14 cellular contexts compared by ENCODE assay signal in the genomic region with DNA sequence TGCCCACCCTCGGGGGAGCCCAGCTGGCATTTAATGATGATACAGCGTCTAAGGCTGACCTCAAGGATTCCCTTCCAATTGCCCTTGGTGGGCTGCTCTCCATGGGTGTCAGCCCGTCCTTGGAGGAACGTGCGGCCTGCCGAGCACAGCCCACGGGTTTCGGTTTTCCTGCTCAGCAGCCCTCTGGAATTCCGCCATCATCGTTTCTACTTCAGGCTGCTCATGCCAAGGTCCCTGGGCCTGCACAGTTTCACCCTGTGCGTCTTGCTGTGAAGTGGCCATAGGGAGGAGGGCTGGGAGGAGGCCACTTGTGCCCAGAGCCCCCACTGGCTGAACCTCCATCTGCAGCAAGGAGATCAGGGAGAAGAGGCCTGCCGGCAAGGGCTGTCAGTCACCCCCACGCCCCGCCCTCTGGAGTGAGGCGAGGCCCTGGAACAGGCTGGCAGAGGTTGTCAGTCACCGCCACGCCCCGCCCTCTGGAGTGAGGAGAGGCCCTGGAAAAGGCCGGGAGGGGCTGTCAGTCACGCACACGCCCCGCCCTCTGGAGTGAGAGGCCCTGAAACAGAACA.
DNase-seq lines count a peak whose midpoint lies in the region; ATAC-seq, FAIRE-seq and TF ChIP-seq lines count a peak whose summit lies in the region.
"Had no signal": no experiment of that assay in that cellular context is flagged by ENCODE, and none has a peak within 500 bp of the region (broad histone marks: within the 10 kb centered on the region; RNA-seq: fewer than 3 reads in every experiment).

No MANE protein-coding gene starts in this region.

- no peak overlapping the region for H3K14ac ChIP-seq in trophoblast cell (ENCODE audit: low read length)

- no peak overlapping the region for H3K4ac ChIP-seq in trophoblast cell (ENCODE audit: low read depth, low read length)

- no peak for FAIRE-seq in RCC 7860 (lab: Jason Lieb, UNC)

- ATAC-seq in GM23338: peak; percentile 97
- peak; percentile 100 for ATAC-seq in WTC11
- ATAC-seq in HG02938 (IDR thresholded peaks at IDR 0.05; ENCODE audit: unreplicated experiment): no peak

- H2BK12ac ChIP-seq in trophoblast cell (ENCODE audit: low read length): no peak overlapping the region

- H4K12ac ChIP-seq in trophoblast cell (ENCODE audit: low read depth, low read length): no peak overlapping the region

- H3K27ac Mint-ChIP-seq in GM23338: no peak overlapping the region
- H3K27ac Mint-ChIP-seq in WTC11: no peak overlapping the region
- H3K27ac Mint-ChIP-seq: activated naive CD8-positive, alpha-beta T cell treated with anti-CD3 and anti-CD28 coated beads for 36 hours; memory B cell had no signal

- no peaks in the 10 kb centered on the region for H4K20me1 ChIP-seq in GM23338 (replicated peaks; ENCODE audit: insufficient read depth)

- H4K91ac ChIP-seq in trophoblast cell (ENCODE audit: low read depth, low read length): no peak overlapping the region

- H3K4me1 ChIP-seq in GM23338 (ENCODE audit: insufficient read depth) (peaks cover 8% of the 10 kb centered on the region; the same call in 1 of the 2 replicates), iPS DF 6.9 (ENCODE audit: control insufficient read depth, insufficient read depth, low read length) (peaks cover 6% of the 10 kb centered on the region), trophoblast cell (ENCODE audit: control insufficient read depth in 1 of 2, insufficient read depth in 2 of 2, low read length in 2 of 2) (peaks cover 2% of the 10 kb centered on the region in 2 experiments)

- peak; percentile 99 for DNase-seq in GM23338 (ENCODE audit: low spot score)
- peak; percentile 99 for DNase-seq in WTC11 (ENCODE audit: low spot score)
- peak; percentile 68 for DNase-seq in iPS DF 6.9 (ENCODE audit: low read depth, low spot score)
- DNase-seq in trophoblast cell: no peak
- DNase-seq in NCI-H526 (lab: John Stamatoyannopoulos, UW): no peak
- no peak for DNase-seq in GOT3 (lab: John Stamatoyannopoulos, UW)
- no peak for DNase-seq in RCC 7860 (ENCODE audit: low spot score)
- DNase-seq: activated CD8-positive, alpha-beta memory T cell treated with anti-CD3 and anti-CD28 coated beads, Interleukin-2, amount 50 U/mL, for 4 hours; activated naive CD8-positive, alpha-beta T cell treated with anti-CD3 and anti-CD28 coated beads for 36 hours; DMS79; NCI-H345; SW 1271 had no signal

- H3K9me3 ChIP-seq in iPS DF 6.9 (ENCODE audit: control insufficient read depth, insufficient read depth, low read length): no peaks in the 10 kb centered on the region; the same call in 1 of the 2 replicates
- H3K9me3 ChIP-seq in trophoblast cell (ENCODE audit: insufficient read depth, low read depth, low read length): peaks cover 5% of the 10 kb centered on the region

- no peak for TF ChIP-seq CTCF in GM23338 (conservative IDR thresholded peaks at IDR 0.05; ENCODE audit: low read depth in 2 of 2)
- no peak for TF ChIP-seq CTCF in WTC11 (IDR thresholded peaks at IDR 0.05)

- H3K27me3 ChIP-seq in GM23338 (ENCODE audit: insufficient read depth) (no peaks in the 10 kb centered on the region), iPS DF 6.9 (ENCODE audit: control insufficient read depth, insufficient read depth, low read length) (no peaks in the 10 kb centered on the region), trophoblast cell (ENCODE audit: insufficient read depth, low read length) (no peaks in the 10 kb centered on the region)

- H3K27me3 Mint-ChIP-seq in GM23338 (ENCODE audit: insufficient read depth, low read depth, poor library complexity) (peaks cover 5% of the 10 kb centered on the region), WTC11 (ENCODE audit: low read depth) (no peaks in the 10 kb centered on the region)
- H3K27me3 Mint-ChIP-seq: memory B cell had no signal

- peaks cover 25% of the 10 kb centered on the region for H3K4me1 Mint-ChIP-seq in GM23338
- H3K4me1 Mint-ChIP-seq in WTC11: peaks cover 32% of the 10 kb centered on the region
- H3K4me1 Mint-ChIP-seq: activated naive CD8-positive, alpha-beta T cell treated with anti-CD3 and anti-CD28 coated beads for 36 hours; memory B cell had no signal

- H3K79me1 ChIP-seq in trophoblast cell (ENCODE audit: low read length): no peaks in the 10 kb centered on the region

- H3K79me2 ChIP-seq in GM23338 (replicated peaks; ENCODE audit: insufficient read depth) (no peaks in the 10 kb centered on the region), trophoblast cell (ENCODE audit: control insufficient read depth, insufficient read depth, low read length, poor library complexity) (no peaks in the 10 kb centered on the region)

- H2BK120ac ChIP-seq in trophoblast cell (ENCODE audit: insufficient read depth, low read length, poor library complexity): no peak overlapping the region

- H3K36me3 Mint-ChIP-seq in GM23338 (ENCODE audit: low read depth) (peaks cover 35% of the 10 kb centered on the region), WTC11 (peaks cover 34% of the 10 kb centered on the region)
- H3K36me3 Mint-ChIP-seq: activated naive CD8-positive, alpha-beta T cell treated with anti-CD3 and anti-CD28 coated beads for 36 hours had no signal

- H3K9me2 ChIP-seq in GM23338 (ENCODE audit: insufficient read depth): no peaks in the 10 kb centered on the region

- no peak overlapping the region for H3K18ac ChIP-seq in trophoblast cell (ENCODE audit: low read length)

- H3K4me3 ChIP-seq in GM23338 (no peak overlapping the region), iPS DF 6.9 (ENCODE audit: low read length) (no peak overlapping the region), trophoblast cell (ENCODE audit: low read depth, low read length) (no peak overlapping the region)

- no peak overlapping the region for H2AFZ ChIP-seq in GM23338
- H2AFZ ChIP-seq in trophoblast cell (ENCODE audit: insufficient read depth, low read length, poor library complexity): no peak overlapping the region

- no CpG with 5 or more reads among the region's 22 CpGs for WGBS in iPS DF 6.9 (ENCODE audit: insufficient coverage, insufficient read length)
- WGBS in trophoblast cell (ENCODE audit: extremely low coverage, insufficient coverage, insufficient read length): no CpG with 5 or more reads among the region's 22 CpGs

- no peak overlapping the region for H2AK5ac ChIP-seq in trophoblast cell (ENCODE audit: low read length)

- H3K4me3 Mint-ChIP-seq in GM23338: no peak overlapping the region
- H3K4me3 Mint-ChIP-seq in WTC11: no peak overlapping the region
- H3K4me3 Mint-ChIP-seq: activated naive CD8-positive, alpha-beta T cell treated with anti-CD3 and anti-CD28 coated beads for 36 hours; memory B cell had no signal

- H3K4me2 ChIP-seq in GM23338: no peak overlapping the region
- H3K4me2 ChIP-seq in trophoblast cell (ENCODE audit: low read length): no peak overlapping the region

- H3K27ac ChIP-seq in GM23338 (ENCODE audit: low read depth) (no peak overlapping the region), iPS DF 6.9 (ENCODE audit: low read length) (no peak overlapping the region), trophoblast cell (ENCODE audit: low read depth, low read length) (no peak overlapping the region)

- no peak overlapping the region for H3K23ac ChIP-seq in trophoblast cell (ENCODE audit: low read length)

- H4K8ac ChIP-seq in trophoblast cell (ENCODE audit: low read depth, low read length): peak overlapping the region; percentile 24

- H3K9me3 Mint-ChIP-seq in GM23338 (peaks cover 15% of the 10 kb centered on the region), WTC11 (peaks cover 10% of the 10 kb centered on the region)

- no peak overlapping the region for H3K9ac ChIP-seq in trophoblast cell (ENCODE audit: low read length)

- POLR2A ChIA-PET in WTC11 (lab: Charles Lee): no interaction called here

- H3K36me3 ChIP-seq in GM23338 (ENCODE audit: insufficient read depth) (no peaks in the 10 kb centered on the region), iPS DF 6.9 (ENCODE audit: control insufficient read depth, insufficient read depth, low read length) (0 out of 2 replicates have a peak, but pooled peaks cover 2% of the 10 kb centered on the region), trophoblast cell (ENCODE audit: control insufficient read depth in 1 of 2, insufficient read depth in 2 of 2, low read length in 2 of 2) (peaks cover 3 to 4% of the 10 kb centered on the region in 2 experiments)

- CTCF ChIA-PET in WTC11 (lab: Charles Lee): interaction anchor here (0.7 to 1.2 kb wide), 4 partner anchors 12 to 439 kb away, joined by 3 to 4 read pairs (median 4); a partner anchor contains a TSS

- no peak overlapping the region for H2BK5ac ChIP-seq in trophoblast cell (ENCODE audit: low read depth, low read length, poor library complexity)

- no peaks in the 10 kb centered on the region for H3F3A ChIP-seq in GM23338 (replicated peaks; ENCODE audit: low read depth)

TF ChIP-seq in GM23338, 12 proteins besides CTCF, POLR2A, EP300 and RAD21:
- TF ChIP-seq CREB1 (CRISPR knock-in tag; IDR thresholded peaks at IDR 0.05; ENCODE audit: low read depth) (0 out of 2 replicates have a peak, but pooled peaks have one; percentile 36), STAT1 (IDR thresholded peaks at IDR 0.05; ENCODE audit: unreplicated experiment) (no peak)

TF ChIP-seq in WTC11, 78 proteins besides CTCF, POLR2A, EP300 and RAD21:
- TF ChIP-seq ZNF263 (CRISPR knock-in tag; IDR thresholded peaks at IDR 0.05; ENCODE audit: low read depth) (no peak), FOXJ3 (CRISPR knock-in tag; IDR thresholded peaks at IDR 0.05; ENCODE audit: borderline replicate concordance) (no peak), SP1 (CRISPR knock-in tag; conservative IDR thresholded peaks at IDR 0.05) (peak; percentile 61), PRRX2 (CRISPR knock-in tag; IDR thresholded peaks at IDR 0.05) (no peak), TEAD4 (CRISPR knock-in tag; IDR thresholded peaks at IDR 0.05) (no peak), GABPB1 (CRISPR knock-in tag; IDR thresholded peaks at IDR 0.05) (no peak), ELF4 (CRISPR knock-in tag; IDR thresholded peaks at IDR 0.05; ENCODE audit: low read depth) (no peak), SMAD4 (CRISPR knock-in tag; IDR thresholded peaks at IDR 0.05) (no peak), NFYB (CRISPR knock-in tag; conservative IDR thresholded peaks at IDR 0.05; ENCODE audit: low read depth) (peak; percentile 85)
- TF ChIP-seq, protein P1, sequence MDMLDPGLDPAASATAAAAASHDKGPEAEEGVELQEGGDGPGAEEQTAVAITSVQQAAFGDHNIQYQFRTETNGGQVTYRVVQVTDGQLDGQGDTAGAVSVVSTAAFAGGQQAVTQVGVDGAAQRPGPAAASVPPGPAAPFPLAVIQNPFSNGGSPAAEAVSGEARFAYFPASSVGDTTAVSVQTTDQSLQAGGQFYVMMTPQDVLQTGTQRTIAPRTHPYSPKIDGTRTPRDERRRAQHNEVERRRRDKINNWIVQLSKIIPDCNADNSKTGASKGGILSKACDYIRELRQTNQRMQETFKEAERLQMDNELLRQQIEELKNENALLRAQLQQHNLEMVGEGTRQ (CRISPR knock-in tag; IDR thresholded peaks at IDR 0.05): no peak
TF ChIP-seq in WTC11: peak in this region for 2.

Comparison
In these comparisons a context has a peak if more than half of its experiments do, and no peak if none do; other contexts are left out.
1. DNase-seq: peak in GM23338 (single experiment), WTC11 (single experiment) and iPS DF 6.9 (single experiment); none in trophoblast cell (0 of 2), NCI-H526 (0 of 2), GOT3 (single experiment) and RCC 7860 (single experiment).